In genomic region chr20:46894971-46895905, GRCh38 we compare ENCODE assay signal across 9 cellular contexts. TPM values are rescaled to one million over a fixed set of nuclear protein-coding genes. Genes with fewer than 3 reads are reported as not detected.
A peak's percentile ranks its signal among the peaks of the same experiment; 100 is the strongest.
DNase-seq lines count a peak whose midpoint lies in the region; ATAC-seq and TF ChIP-seq lines count a peak whose summit lies in the region.
"Had no signal": no experiment of that assay in that cellular context is flagged by ENCODE, and none has a peak within 500 bp of the region (broad histone marks: within the 10 kb centered on the region; RNA-seq: fewer than 3 reads in every experiment).

No MANE protein-coding gene starts in this region.

- no peaks in the 10 kb centered on the region for H3K79me1 ChIP-seq in mesendoderm (ENCODE audit: low read length)

- no peaks in the 10 kb centered on the region for H3K9me3 ChIP-seq in MM.1S (replicated peaks; ENCODE audit: insufficient read depth, low read length)

- H3K23ac ChIP-seq in mesendoderm (ENCODE audit: low read length), result no peak overlapping the region

- H2AFZ ChIP-seq in ACC112 (ENCODE audit: low read length, unreplicated experiment) (peak overlapping the region; percentile 20), MM.1S (ENCODE audit: low read length) (no peak overlapping the region)

- H3K27me3 ChIP-seq in ACC112 (ENCODE audit: insufficient read depth, low read length), result peaks cover 67% of the 10 kb centered on the region
- H3K27me3 ChIP-seq in dorsolateral prefrontal cortex, result peaks cover 0 to 50% (median 29%) of the 10 kb centered on the region in 45 donors
- H3K27me3 ChIP-seq in mesendoderm (ENCODE audit: insufficient read depth, low read length, poor library complexity), result peaks cover 14% of the 10 kb centered on the region
- peaks cover 15% of the 10 kb centered on the region; the same call in 1 of the 2 replicates for H3K27me3 ChIP-seq in MM.1S (replicated peaks; ENCODE audit: insufficient read depth, low read length)

- H3K79me2 ChIP-seq in ACC112 (ENCODE audit: control insufficient read depth, insufficient read depth, low read length, unreplicated experiment), result no peaks in the 10 kb centered on the region
- no peaks in the 10 kb centered on the region for H3K79me2 ChIP-seq in mesendoderm (ENCODE audit: control insufficient read depth, insufficient read depth, low read length)
- no peaks in the 10 kb centered on the region for H3K79me2 ChIP-seq in MM.1S (ENCODE audit: low read length)

- no peaks in the 10 kb centered on the region for H3K36me3 ChIP-seq in ACC112 (ENCODE audit: insufficient read depth, low read length)
- no peaks in the 10 kb centered on the region for H3K36me3 ChIP-seq in mesendoderm (ENCODE audit: control insufficient read depth, insufficient read depth, low read length)
- H3K36me3 ChIP-seq in MM.1S (replicated peaks; ENCODE audit: insufficient read depth, low read length), result no peaks in the 10 kb centered on the region

- intact Hi-C loops in dorsolateral prefrontal cortex (cut with DNase I), result no loop called here

- TF ChIP-seq CTCF in dorsolateral prefrontal cortex (IDR thresholded peaks at IDR 0.05 in 54 of 56, conservative IDR thresholded peaks at IDR 0.05 in 2 of 56; ENCODE audit: low read depth in 1 of 56, partially characterized antibody in 56 of 56), result no peak
- no peak for TF ChIP-seq CTCF in MM.1S (IDR thresholded peaks at IDR 0.05; ENCODE audit: low read length)

- H3K9ac ChIP-seq in mesendoderm (ENCODE audit: low read length) (peak overlapping the region; percentile 29), MM.1S (ENCODE audit: low read length) (no peak overlapping the region)

- H2BK120ac ChIP-seq in mesendoderm (ENCODE audit: low read depth, low read length), result no peak overlapping the region

- H2AK5ac ChIP-seq in mesendoderm (ENCODE audit: low read length), result no peak overlapping the region

- no peak overlapping the region for H3K18ac ChIP-seq in mesendoderm (ENCODE audit: low read length)

- H2BK5ac ChIP-seq in mesendoderm (ENCODE audit: low read length), result no peak overlapping the region

- no peaks in the 10 kb centered on the region for H3F3A ChIP-seq in MM.1S (ENCODE audit: insufficient read depth, low read length)

- no peaks in the 10 kb centered on the region for H3K4me1 ChIP-seq in ACC112 (ENCODE audit: control insufficient read depth, insufficient read depth, low read length, unreplicated experiment)
- peaks cover 2% of the 10 kb centered on the region for H3K4me1 ChIP-seq in mesendoderm (ENCODE audit: control insufficient read depth, low read depth, low read length)
- H3K4me1 ChIP-seq in MM.1S (ENCODE audit: low read length), result no peaks in the 10 kb centered on the region

- H4K20me1 ChIP-seq in MM.1S (ENCODE audit: insufficient read depth, low read length), result no peaks in the 10 kb centered on the region

- DNase-seq in NCI-H128 (lab: John Stamatoyannopoulos, UW; ENCODE audit: unreplicated experiment) (peak; percentile 8), dorsolateral prefrontal cortex (no peak), mesendoderm (peak; percentile 32), COLO829 (ENCODE audit: low spot score) (no peak), MM.1S (no peak)
- DNase-seq in stimulated activated CD4-positive, alpha-beta T cell treated with anti-CD3 and anti-CD28 coated beads, Interleukin-4, amount 100 ng/mL, for 1 hour, result no peak
- DNase-seq: CD8-positive, alpha-beta memory T cell had no signal

- no peaks in the 10 kb centered on the region for H3K9me2 ChIP-seq in MM.1S (replicated peaks; ENCODE audit: insufficient read depth, low read length)

- ATAC-seq in HG02678 (IDR thresholded peaks at IDR 0.05; ENCODE audit: unreplicated experiment), result no peak

- no peak overlapping the region for H2BK15ac ChIP-seq in mesendoderm (replicated peaks; ENCODE audit: low read depth)

- no peak overlapping the region for H3K4ac ChIP-seq in mesendoderm (ENCODE audit: low read depth, low read length)

- peak overlapping the region; percentile 40 for H3K56ac ChIP-seq in mesendoderm (ENCODE audit: low read length)

- peak overlapping the region; percentile 66 for H3K4me2 ChIP-seq in mesendoderm (ENCODE audit: low read length)
- no peak overlapping the region for H3K4me2 ChIP-seq in MM.1S (ENCODE audit: low read depth, low read length)

- no CpG with 5 or more reads among the region's 65 CpGs for WGBS in mesendoderm (ENCODE audit: extremely low coverage, insufficient coverage, low lambda C conversion rate)

- H3K27ac ChIP-seq in ACC112 (ENCODE audit: low read depth, low read length) (no peak overlapping the region), dorsolateral prefrontal cortex (peak overlapping the region in 16 of 59 donors; percentile 9 to 63 (median 36)), mesendoderm (ENCODE audit: low read depth, low read length) (no peak overlapping the region), MM.1S (ENCODE audit: low read length) (no peak overlapping the region)

- H3K4me3 ChIP-seq in ACC112 (ENCODE audit: low read depth, low read length) (peak overlapping the region; percentile 75), dorsolateral prefrontal cortex (peak overlapping the region; percentile 15 to 69 (median 51)), mesendoderm (ENCODE audit: low read length) (peak overlapping the region; percentile 2), MM.1S (ENCODE audit: low read length) (no peak overlapping the region)

- no peak overlapping the region for H4K5ac ChIP-seq in mesendoderm (ENCODE audit: low read length)

- no peak overlapping the region for H4K8ac ChIP-seq in mesendoderm (ENCODE audit: low read depth, low read length)

RNA-seq across cellular contexts. Expression of gene EYA2, which starts 0.6 kb away (rescaled TPM):
- total RNA-seq in dorsolateral prefrontal cortex, result 10 to 100 TPM in 30 of 120 experiments, 1 to 10 TPM in 90; 2.3 to 27.4 (median 7.6) TPM
- 0.56 TPM for polyA plus RNA-seq in mesendoderm (2013, experiment 1 of 2)
- 0.48 TPM for polyA plus RNA-seq in mesendoderm (2013, experiment 2 of 2)
- total RNA-seq: CD8-positive, alpha-beta memory T cell had no signal
- polyA plus RNA-seq: CD8-positive, alpha-beta memory T cell had no signal

Comparison
In these comparisons a context has a peak if more than half of its experiments do, and no peak if none do; other contexts are left out.
1. DNase-seq: peak in NCI-H128 (single experiment) and mesendoderm (single experiment); none in dorsolateral prefrontal cortex (0 of 10), COLO829 (single experiment), MM.1S (single experiment) and stimulated activated CD4-positive, alpha-beta T cell treated with anti-CD3 and anti-CD28 coated beads, Interleukin-4, amount 100 ng/mL, for 1 hour (single experiment).